Comparison of ENCODE assay signal across 15 cellular contexts in genomic region chr1:165773324-165773965, GRCh38. TPM values are rescaled to one million over a fixed set of nuclear protein-coding genes. Genes with fewer than 3 reads are reported as not detected.
DNase-seq lines count a peak whose midpoint lies in the region; ATAC-seq and TF ChIP-seq lines count a peak whose summit lies in the region.
"Had no signal": no experiment of that assay in that cellular context is flagged by ENCODE, and none has a peak within 500 bp of the region (broad histone marks: within the 10 kb centered on the region; RNA-seq: fewer than 3 reads in every experiment).

No MANE protein-coding gene starts in this region.

- peaks cover 16% of the 10 kb centered on the region for H3K36me3 Mint-ChIP-seq in activated CD8-positive, alpha-beta T cell treated with anti-CD3 and anti-CD28 coated beads for 36 hours (ENCODE audit: low read depth)

- intact Hi-C loops in activated CD8-positive, alpha-beta T cell treated with anti-CD3 and anti-CD28 coated beads for 36 hours (cut with micrococcal nuclease), result no loop called here

- no peak for TF ChIP-seq POLR2A in Peyer's patch (IDR thresholded peaks at IDR 0.05)

- H3K27me3 ChIP-seq in effector memory CD4-positive, alpha-beta T cell (replicated peaks; ENCODE audit: control insufficient read depth, insufficient read depth, low read length, poor library complexity, severe bottlenecking), result no peaks in the 10 kb centered on the region
- H3K27me3 ChIP-seq in Peyer's patch, result no peaks in the 10 kb centered on the region

- H3K27me3 Mint-ChIP-seq in activated CD8-positive, alpha-beta T cell treated with anti-CD3 and anti-CD28 coated beads for 36 hours, result no peaks in the 10 kb centered on the region
- H3K27me3 Mint-ChIP-seq: activated naive CD8-positive, alpha-beta T cell; stimulated activated naive CD8-positive, alpha-beta T cell treated with anti-CD3 and anti-CD28 coated beads, Interleukin-15, Interleukin-2, amounts not matched to agents 100 ng/mL and 50 ng/mL, for 24 hours; T-helper 17 cell had no signal

- in situ Hi-C loops in astrocyte of the spinal cord (cut with HindIII; ENCODE audit: low sequenced_read_pairs), result no loop called here

- H3K27ac Mint-ChIP-seq in activated CD8-positive, alpha-beta T cell treated with anti-CD3 and anti-CD28 coated beads for 36 hours, result no peak overlapping the region
- H3K27ac Mint-ChIP-seq: activated naive CD8-positive, alpha-beta T cell; immature natural killer cell; stimulated activated naive CD8-positive, alpha-beta T cell treated with anti-CD3 and anti-CD28 coated beads, Interleukin-15, Interleukin-2, amounts not matched to agents 100 ng/mL and 50 ng/mL, for 24 hours; T-helper 17 cell had no signal

- TF ChIP-seq CTCF in astrocyte of the spinal cord (IDR thresholded peaks at IDR 0.05; ENCODE audit: low read depth, low read length), result no peak
- no peak for TF ChIP-seq CTCF in activated CD8-positive, alpha-beta T cell treated with anti-CD3 and anti-CD28 coated beads for 36 hours (IDR thresholded peaks at IDR 0.05)
- no peak for TF ChIP-seq CTCF in Peyer's patch (IDR thresholded peaks at IDR 0.05)

- H3K36me3 ChIP-seq in effector memory CD4-positive, alpha-beta T cell (ENCODE audit: control insufficient read depth, insufficient read depth, low read length), result peaks cover 3% of the 10 kb centered on the region
- no peaks in the 10 kb centered on the region for H3K36me3 ChIP-seq in Peyer's patch

- CTCF ChIA-PET in activated CD8-positive, alpha-beta T cell treated with anti-CD3 and anti-CD28 coated beads for 36 hours (lab: Charles Lee), result no interaction called here

- H3K4me1 ChIP-seq in effector memory CD4-positive, alpha-beta T cell (ENCODE audit: control insufficient read depth, insufficient read depth, low read length, poor library complexity, severe bottlenecking), result peaks cover 11% of the 10 kb centered on the region
- H3K4me1 ChIP-seq in Peyer's patch, result peaks cover 0 to 7% (median 3%) of the 10 kb centered on the region in 4 donors

- no peak for ATAC-seq in activated CD8-positive, alpha-beta T cell treated with anti-CD3 and anti-CD28 coated beads for 36 hours
- ATAC-seq: T-helper 17 cell had no signal

- peaks cover 17% of the 10 kb centered on the region for H3K4me1 Mint-ChIP-seq in activated CD8-positive, alpha-beta T cell treated with anti-CD3 and anti-CD28 coated beads for 36 hours (ENCODE audit: low read depth)

- no peak overlapping the region for H3K27ac ChIP-seq in effector memory CD4-positive, alpha-beta T cell (ENCODE audit: insufficient read depth, low read length, poor library complexity, severe bottlenecking)
- no peak overlapping the region for H3K27ac ChIP-seq in Peyer's patch

- no peaks in the 10 kb centered on the region for H3K9me3 Mint-ChIP-seq in activated CD8-positive, alpha-beta T cell treated with anti-CD3 and anti-CD28 coated beads for 36 hours
- H3K9me3 Mint-ChIP-seq: immature natural killer cell; stimulated activated naive CD8-positive, alpha-beta T cell treated with anti-CD3 and anti-CD28 coated beads, Interleukin-15, Interleukin-2, amounts not matched to agents 100 ng/mL and 50 ng/mL, for 24 hours had no signal

- no peak overlapping the region for H3K4me3 Mint-ChIP-seq in activated CD8-positive, alpha-beta T cell treated with anti-CD3 and anti-CD28 coated beads for 36 hours
- H3K4me3 Mint-ChIP-seq: activated naive CD8-positive, alpha-beta T cell; immature natural killer cell; stimulated activated naive CD8-positive, alpha-beta T cell treated with anti-CD3 and anti-CD28 coated beads, Interleukin-15, Interleukin-2, amounts not matched to agents 100 ng/mL and 50 ng/mL, for 24 hours; T-helper 17 cell had no signal

- DNase-seq in AG08396 (ENCODE audit: low spot score), result peak; percentile 38
- peak; percentile 91 for DNase-seq in HT1080 (ENCODE audit: low read depth)
- DNase-seq in astrocyte of the spinal cord (ENCODE audit: low read depth, low spot score), result peak; percentile 62
- DNase-seq in islet precursor cell, result peak; percentile 83
- no peak for DNase-seq in activated CD8-positive, alpha-beta T cell treated with anti-CD3 and anti-CD28 coated beads for 36 hours
- no peak for DNase-seq in effector memory CD4-positive, alpha-beta T cell
- no peak for DNase-seq in DMS53 (lab: John Stamatoyannopoulos, UW)
- no peak for DNase-seq in Peyer's patch
- DNase-seq: C1 segment of cervical spinal cord; immature natural killer cell; NCI-H187 treated with DMSO at 0.1 percent for 48 hours; stimulated activated CD4-positive, alpha-beta T cell treated with anti-CD3 and anti-CD28 coated beads, Interleukin-2, amount 100 ng/mL, for 24 hours; T-helper 17 cell had no signal

- no peaks in the 10 kb centered on the region for H3K9me3 ChIP-seq in effector memory CD4-positive, alpha-beta T cell (ENCODE audit: control insufficient read depth, low read length)
- no peaks in the 10 kb centered on the region for H3K9me3 ChIP-seq in Peyer's patch

- no peak overlapping the region for H3K4me3 ChIP-seq in astrocyte of the spinal cord (ENCODE audit: low read depth, low read length)
- no peak overlapping the region for H3K4me3 ChIP-seq in effector memory CD4-positive, alpha-beta T cell (ENCODE audit: insufficient read depth, low read depth, low read length, poor library complexity, severe bottlenecking)
- no peak overlapping the region for H3K4me3 ChIP-seq in Peyer's patch

- POLR2A ChIA-PET in activated CD8-positive, alpha-beta T cell treated with anti-CD3 and anti-CD28 coated beads for 36 hours (lab: Charles Lee), result no interaction called here

RNA-seq across cellular contexts. Expression of gene TMCO1, which starts 4.8 kb away (rescaled TPM):
- 77.4 and 88.3 TPM in 2 replicates for total RNA-seq in HT1080 (2014; rRNA removed; shearing (Covaris generic))
- 101 and 110 TPM in 2 replicates for polyA plus RNA-seq in HT1080 (2015; cell fraction: cytosol; rRNA removed)
- 107 and 118 TPM in 2 replicates for polyA plus RNA-seq in HT1080 (2015; cell fraction: nucleus; rRNA removed)
- total RNA-seq in activated CD8-positive, alpha-beta T cell treated with anti-CD3 and anti-CD28 coated beads for 36 hours, result 10 to 100 TPM; 57.9 to 60.8 TPM
- 100 to 1,000 TPM in 1 of 4 donors, 10 to 100 TPM in 3; 29.7 to 183 (median 72.9) TPM for total RNA-seq in Peyer's patch

RNA-seq across cellular contexts. Expression of gene UCK2, which starts 54.0 kb away (rescaled TPM):
- 133 and 148 TPM in 2 replicates for total RNA-seq in HT1080 (2014; rRNA removed; shearing (Covaris generic))
- polyA plus RNA-seq in HT1080 (2015; cell fraction: cytosol; rRNA removed), result 75.8 and 80.1 TPM in 2 replicates
- 60.9 and 63.7 TPM in 2 replicates for polyA plus RNA-seq in HT1080 (2015; cell fraction: nucleus; rRNA removed)
- 10 to 100 TPM; 66.5 to 72.2 TPM for total RNA-seq in activated CD8-positive, alpha-beta T cell treated with anti-CD3 and anti-CD28 coated beads for 36 hours
- 100 to 1,000 TPM in 2 of 4 donors, 10 to 100 TPM in 2; 36.3 to 117 (median 84.7) TPM for total RNA-seq in Peyer's patch

Comparison
In these comparisons a context has a peak if more than half of its experiments do, and no peak if none do; other contexts are left out.
1. DNase-seq: peak in AG08396 (single experiment), HT1080 (single experiment), astrocyte of the spinal cord (single experiment) and islet precursor cell (single experiment); none in activated CD8-positive, alpha-beta T cell treated with anti-CD3 and anti-CD28 coated beads for 36 hours (single experiment), effector memory CD4-positive, alpha-beta T cell (0 of 3), DMS53 (single experiment) and Peyer's patch (0 of 3).